Comparison of ENCODE assay signal across 14 cellular contexts in the genomic region with DNA sequence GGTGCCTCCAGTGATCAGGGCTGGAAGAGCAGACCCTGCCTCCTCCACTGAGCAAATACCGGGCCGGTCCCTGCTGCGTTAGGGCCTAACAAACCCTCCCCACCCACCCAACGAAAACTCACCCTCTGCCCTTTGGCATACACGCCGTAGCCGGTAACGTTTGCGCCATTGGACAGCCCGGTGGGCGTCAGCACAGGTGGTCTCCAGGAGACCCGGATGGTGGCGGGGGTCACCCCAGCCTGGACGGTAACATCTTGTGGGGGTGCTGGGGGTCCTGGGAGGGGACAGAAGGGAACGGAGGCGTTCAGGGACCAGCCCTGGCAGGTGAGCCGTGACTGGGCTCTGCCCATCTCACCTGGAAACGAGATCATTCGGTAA.
DNase-seq lines count a peak whose midpoint lies in the region; ATAC-seq, FAIRE-seq and TF ChIP-seq lines count a peak whose summit lies in the region.
"Had no signal": no experiment of that assay in that cellular context is flagged by ENCODE, and none has a peak within 500 bp of the region (broad histone marks: within the 10 kb centered on the region; RNA-seq: fewer than 3 reads in every experiment).

No MANE protein-coding gene starts in this region.

- DNase-seq in activated effector memory CD4-positive, alpha-beta T cell treated with anti-CD3 and anti-CD28 coated beads, Interleukin-2, amount 50 U/mL, for 16 hours: peak; percentile 24
- no peak for DNase-seq in activated effector memory CD4-positive, alpha-beta T cell treated with Interleukin-2 at 50 U/mL for 16 hours
- DNase-seq in kidney: peak; percentile 36
- DNase-seq in sciatic nerve (ENCODE audit: low spot score): peak; percentile 41
- DNase-seq in left lung: no peak
- DNase-seq in T-helper 2 cell: no peak
- no peak for DNase-seq in adrenal gland
- DNase-seq: ACHN, Calu3, DMS 273 treated with DMSO at 0.1 percent for 48 hours, HCEC 1CT, HFFc6 had no signal

- H3K9me3 ChIP-seq in kidney (ENCODE audit: control insufficient read depth in 1 of 2, low read length in 2 of 2) (peaks cover 3 to 7% of the 10 kb centered on the region in 2 donors), left lung (peaks cover 0 to 31% of the 10 kb centered on the region in 2 donors), adrenal gland (replicated peaks in 1 of 3) (no peaks in the 10 kb centered on the region)

- no peak overlapping the region for H3K27ac ChIP-seq in kidney (ENCODE audit: low read depth in 2 of 2, low read length in 2 of 2)
- no peak overlapping the region for H3K27ac ChIP-seq in left lung
- no peak overlapping the region for H3K27ac ChIP-seq in adrenal gland
- H3K27ac ChIP-seq: BLaER1 treated with 17β-estradiol and CSF1 and Interleukin-3, amounts not matched to agents 10 nM and 100 nM had no signal

- ATAC-seq in sciatic nerve (no peak), left lung (no peak)

- WGBS in adrenal gland, 4 donors: 82 to 97% (median 92%) methylated on average over 8 to 19 of the region's 19 CpGs

- no peak for FAIRE-seq in kidney (lab: Jason Lieb, UNC)
- FAIRE-seq: HTR-8/SVneo had no signal

- H3K36me3 ChIP-seq in kidney (ENCODE audit: control insufficient read depth in 1 of 2, insufficient read depth in 2 of 2, low read length in 2 of 2): no peaks in the 10 kb centered on the region
- H3K36me3 ChIP-seq in left lung: no peaks in the 10 kb centered on the region
- no peaks in the 10 kb centered on the region for H3K36me3 ChIP-seq in adrenal gland (replicated peaks in 1 of 2)
- H3K36me3 ChIP-seq: BLaER1 treated with 17β-estradiol and CSF1 and Interleukin-3, amounts not matched to agents 10 nM and 100 nM had no signal

- H3K4me1 ChIP-seq in kidney (ENCODE audit: control insufficient read depth in 1 of 2, insufficient read depth in 1 of 2, low read depth in 1 of 2, low read length in 2 of 2): no peaks in the 10 kb centered on the region
- H3K4me1 ChIP-seq in left lung: no peaks in the 10 kb centered on the region
- no peaks in the 10 kb centered on the region for H3K4me1 ChIP-seq in adrenal gland (replicated peaks in 1 of 2)
- H3K4me1 ChIP-seq: BLaER1 treated with 17β-estradiol and CSF1 and Interleukin-3, amounts not matched to agents 10 nM and 100 nM had no signal

- H3K4me3 ChIP-seq in kidney (ENCODE audit: low read length in 2 of 2) (no peak overlapping the region), left lung (no peak overlapping the region), adrenal gland (no peak overlapping the region)
- H3K4me3 ChIP-seq: BLaER1 treated with 17β-estradiol and CSF1 and Interleukin-3, amounts not matched to agents 10 nM and 100 nM had no signal

- no peak overlapping the region for H3K9ac ChIP-seq in kidney (ENCODE audit: low read length in 2 of 2)
- H3K9ac ChIP-seq: BLaER1 treated with 17β-estradiol and CSF1 and Interleukin-3, amounts not matched to agents 10 nM and 100 nM had no signal

- TF ChIP-seq POLR2A in adrenal gland (IDR thresholded peaks at IDR 0.05): no peak

- intact Hi-C loops in kidney (cut with DNase I) (no loop called here), sciatic nerve (cut with DNase I) (no loop called here), left lung (cut with DNase I) (no loop called here), adrenal gland (cut with DNase I) (no loop called here)

- TF ChIP-seq CTCF in kidney (IDR thresholded peaks at IDR 0.05; ENCODE audit: borderline replicate concordance, extremely low read depth, insufficient read depth) (no peak), left lung (IDR thresholded peaks at IDR 0.05) (no peak), adrenal gland (IDR thresholded peaks at IDR 0.05) (no peak)

- H3K27me3 ChIP-seq in left lung (no peaks in the 10 kb centered on the region), adrenal gland (no peaks in the 10 kb centered on the region)
- H3K27me3 ChIP-seq: BLaER1 treated with 17β-estradiol and CSF1 and Interleukin-3, amounts not matched to agents 10 nM and 100 nM had no signal

Comparison
In these comparisons a context has a peak if more than half of its experiments do, and no peak if none do; other contexts are left out.
1. DNase-seq: peak in activated effector memory CD4-positive, alpha-beta T cell treated with anti-CD3 and anti-CD28 coated beads, Interleukin-2, amount 50 U/mL, for 16 hours (single experiment), kidney (single experiment) and sciatic nerve (single experiment); none in activated effector memory CD4-positive, alpha-beta T cell treated with Interleukin-2 at 50 U/mL for 16 hours (single experiment), left lung (0 of 2), T-helper 2 cell (0 of 5) and adrenal gland (0 of 7).